1 cellular context compared by ENCODE assay signal in the genomic region with DNA sequence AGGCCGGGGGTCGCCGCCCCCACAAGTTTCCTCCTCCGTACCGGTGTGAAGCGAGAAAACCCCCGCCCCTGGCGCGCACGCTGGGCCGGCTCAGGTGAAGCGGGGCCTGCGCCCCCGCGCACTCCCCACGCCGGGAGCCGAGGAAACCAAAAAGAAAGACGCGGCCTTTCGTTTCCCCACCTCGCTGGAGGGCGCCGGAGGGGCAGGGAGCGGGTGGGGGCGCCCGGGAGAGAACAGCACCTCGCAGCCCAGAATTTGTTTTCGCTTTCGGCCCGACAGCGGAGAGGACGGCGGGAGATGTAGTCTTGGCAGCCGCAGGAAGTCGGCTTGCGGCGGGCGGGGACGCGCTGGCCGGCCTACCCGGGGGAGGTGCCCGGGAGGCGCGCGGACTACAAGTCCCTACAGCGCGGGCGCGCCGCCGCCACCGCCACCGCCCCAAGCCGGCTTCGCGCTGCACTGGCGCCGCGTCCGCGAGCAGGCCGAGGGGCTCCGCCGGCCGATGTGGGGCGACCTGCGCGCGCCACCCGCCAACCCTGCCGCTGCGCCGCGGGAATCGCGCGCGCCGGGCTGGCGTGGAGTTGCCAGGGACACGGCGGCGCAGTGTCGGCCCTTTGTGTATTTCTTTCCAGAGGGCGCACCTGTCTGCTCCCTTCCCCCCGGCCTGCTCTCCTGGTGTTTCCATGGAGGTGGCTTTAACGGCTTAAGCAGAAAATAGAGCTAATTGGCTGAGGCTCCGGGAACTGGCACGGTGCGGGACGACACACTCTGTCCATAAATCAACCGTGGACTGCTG.
TF ChIP-seq lines count a peak whose summit lies in the region.

A gene with protein sequence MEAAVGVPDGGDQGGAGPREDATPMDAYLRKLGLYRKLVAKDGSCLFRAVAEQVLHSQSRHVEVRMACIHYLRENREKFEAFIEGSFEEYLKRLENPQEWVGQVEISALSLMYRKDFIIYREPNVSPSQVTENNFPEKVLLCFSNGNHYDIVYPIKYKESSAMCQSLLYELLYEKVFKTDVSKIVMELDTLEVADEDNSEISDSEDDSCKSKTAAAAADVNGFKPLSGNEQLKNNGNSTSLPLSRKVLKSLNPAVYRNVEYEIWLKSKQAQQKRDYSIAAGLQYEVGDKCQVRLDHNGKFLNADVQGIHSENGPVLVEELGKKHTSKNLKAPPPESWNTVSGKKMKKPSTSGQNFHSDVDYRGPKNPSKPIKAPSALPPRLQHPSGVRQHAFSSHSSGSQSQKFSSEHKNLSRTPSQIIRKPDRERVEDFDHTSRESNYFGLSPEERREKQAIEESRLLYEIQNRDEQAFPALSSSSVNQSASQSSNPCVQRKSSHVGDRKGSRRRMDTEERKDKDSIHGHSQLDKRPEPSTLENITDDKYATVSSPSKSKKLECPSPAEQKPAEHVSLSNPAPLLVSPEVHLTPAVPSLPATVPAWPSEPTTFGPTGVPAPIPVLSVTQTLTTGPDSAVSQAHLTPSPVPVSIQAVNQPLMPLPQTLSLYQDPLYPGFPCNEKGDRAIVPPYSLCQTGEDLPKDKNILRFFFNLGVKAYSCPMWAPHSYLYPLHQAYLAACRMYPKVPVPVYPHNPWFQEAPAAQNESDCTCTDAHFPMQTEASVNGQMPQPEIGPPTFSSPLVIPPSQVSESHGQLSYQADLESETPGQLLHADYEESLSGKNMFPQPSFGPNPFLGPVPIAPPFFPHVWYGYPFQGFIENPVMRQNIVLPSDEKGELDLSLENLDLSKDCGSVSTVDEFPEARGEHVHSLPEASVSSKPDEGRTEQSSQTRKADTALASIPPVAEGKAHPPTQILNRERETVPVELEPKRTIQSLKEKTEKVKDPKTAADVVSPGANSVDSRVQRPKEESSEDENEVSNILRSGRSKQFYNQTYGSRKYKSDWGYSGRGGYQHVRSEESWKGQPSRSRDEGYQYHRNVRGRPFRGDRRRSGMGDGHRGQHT (minus strand): TSS at position 292 of the 793 bp plus-strand sequence. CDS start 616 bp downstream, outside the sequence.

TF ChIP-seq in K562, 482 proteins besides CTCF, POLR2A, EP300 and RAD21 (continued from another document and continues in another):
- TF ChIP-seq, protein P1, sequence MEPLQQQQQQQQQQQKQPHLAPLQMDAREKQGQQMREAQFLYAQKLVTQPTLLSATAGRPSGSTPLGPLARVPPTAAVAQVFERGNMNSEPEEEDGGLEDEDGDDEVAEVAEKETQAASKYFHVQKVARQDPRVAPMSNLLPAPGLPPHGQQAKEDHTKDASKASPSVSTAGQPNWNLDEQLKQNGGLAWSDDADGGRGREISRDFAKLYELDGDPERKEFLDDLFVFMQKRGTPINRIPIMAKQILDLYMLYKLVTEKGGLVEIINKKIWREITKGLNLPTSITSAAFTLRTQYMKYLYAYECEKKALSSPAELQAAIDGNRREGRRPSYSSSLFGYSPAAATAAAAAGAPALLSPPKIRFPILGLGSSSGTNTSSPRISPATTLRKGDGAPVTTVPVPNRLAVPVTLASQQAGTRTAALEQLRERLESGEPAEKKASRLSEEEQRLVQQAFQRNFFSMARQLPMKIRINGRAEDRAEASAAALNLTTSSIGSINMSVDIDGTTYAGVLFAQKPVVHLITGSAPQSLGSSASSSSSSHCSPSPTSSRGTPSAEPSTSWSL (CRISPR knock-in tag; IDR thresholded peaks at IDR 0.05; ENCODE audit: borderline replicate concordance), result no peak
- TF ChIP-seq ZBTB8A (IDR thresholded peaks at IDR 0.05; ENCODE audit: partially characterized antibody), result no peak
- TF ChIP-seq, protein P2, sequence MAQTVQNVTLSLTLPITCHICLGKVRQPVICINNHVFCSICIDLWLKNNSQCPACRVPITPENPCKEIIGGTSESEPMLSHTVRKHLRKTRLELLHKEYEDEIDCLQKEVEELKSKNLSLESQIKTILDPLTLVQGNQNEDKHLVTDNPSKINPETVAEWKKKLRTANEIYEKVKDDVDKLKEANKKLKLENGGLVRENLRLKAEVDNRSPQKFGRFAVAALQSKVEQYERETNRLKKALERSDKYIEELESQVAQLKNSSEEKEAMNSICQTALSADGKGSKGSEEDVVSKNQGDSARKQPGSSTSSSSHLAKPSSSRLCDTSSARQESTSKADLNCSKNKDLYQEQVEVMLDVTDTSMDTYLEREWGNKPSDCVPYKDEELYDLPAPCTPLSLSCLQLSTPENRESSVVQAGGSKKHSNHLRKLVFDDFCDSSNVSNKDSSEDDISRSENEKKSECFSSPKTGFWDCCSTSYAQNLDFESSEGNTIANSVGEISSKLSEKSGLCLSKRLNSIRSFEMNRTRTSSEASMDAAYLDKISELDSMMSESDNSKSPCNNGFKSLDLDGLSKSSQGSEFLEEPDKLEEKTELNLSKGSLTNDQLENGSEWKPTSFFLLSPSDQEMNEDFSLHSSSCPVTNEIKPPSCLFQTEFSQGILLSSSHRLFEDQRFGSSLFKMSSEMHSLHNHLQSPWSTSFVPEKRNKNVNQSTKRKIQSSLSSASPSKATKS (CRISPR knock-in tag; IDR thresholded peaks at IDR 0.05), result no peak
- TF ChIP-seq CHCHD3 (CRISPR knock-in tag; IDR thresholded peaks at IDR 0.05), result no peak
- no peak for TF ChIP-seq TRIM28 (IDR thresholded peaks at IDR 0.05)
- TF ChIP-seq MCM3 (IDR thresholded peaks at IDR 0.05), result no peak
- TF ChIP-seq DACH1 (IDR thresholded peaks at IDR 0.05; ENCODE audit: partially characterized antibody), result no peak
- TF ChIP-seq, protein P3, sequence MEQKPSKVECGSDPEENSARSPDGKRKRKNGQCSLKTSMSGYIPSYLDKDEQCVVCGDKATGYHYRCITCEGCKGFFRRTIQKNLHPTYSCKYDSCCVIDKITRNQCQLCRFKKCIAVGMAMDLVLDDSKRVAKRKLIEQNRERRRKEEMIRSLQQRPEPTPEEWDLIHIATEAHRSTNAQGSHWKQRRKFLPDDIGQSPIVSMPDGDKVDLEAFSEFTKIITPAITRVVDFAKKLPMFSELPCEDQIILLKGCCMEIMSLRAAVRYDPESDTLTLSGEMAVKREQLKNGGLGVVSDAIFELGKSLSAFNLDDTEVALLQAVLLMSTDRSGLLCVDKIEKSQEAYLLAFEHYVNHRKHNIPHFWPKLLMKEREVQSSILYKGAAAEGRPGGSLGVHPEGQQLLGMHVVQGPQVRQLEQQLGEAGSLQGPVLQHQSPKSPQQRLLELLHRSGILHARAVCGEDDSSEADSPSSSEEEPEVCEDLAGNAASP (IDR thresholded peaks at IDR 0.05), result no peak
- TF ChIP-seq POLR3G (IDR thresholded peaks at IDR 0.05; ENCODE audit: extremely low read depth, insufficient read length, insufficient replicate concordance), result no peak
- no peak for TF ChIP-seq STAT5B (CRISPR knock-in tag; IDR thresholded peaks at IDR 0.05)
- TF ChIP-seq ZNF699 (CRISPR knock-in tag; IDR thresholded peaks at IDR 0.05; ENCODE audit: insufficient replicate concordance), result no peak
- no peak for TF ChIP-seq ZNF311 (CRISPR knock-in tag; IDR thresholded peaks at IDR 0.05)
- TF ChIP-seq, protein P4, sequence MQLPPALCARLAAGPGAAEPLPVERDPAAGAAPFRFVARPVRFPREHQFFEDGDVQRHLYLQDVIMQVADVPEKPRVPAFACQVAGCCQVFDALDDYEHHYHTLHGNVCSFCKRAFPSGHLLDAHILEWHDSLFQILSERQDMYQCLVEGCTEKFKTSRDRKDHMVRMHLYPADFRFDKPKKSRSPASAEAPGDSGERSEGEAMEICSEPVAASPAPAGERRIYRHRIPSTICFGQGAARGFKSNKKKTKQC (CRISPR knock-in tag; IDR thresholded peaks at IDR 0.05), result 0 out of 2 replicates have a peak, but pooled peaks have one; percentile 34
- no peak for TF ChIP-seq FOXA1 (IDR thresholded peaks at IDR 0.05; ENCODE audit: borderline replicate concordance)
- TF ChIP-seq IRF2 (CRISPR knock-in tag; IDR thresholded peaks at IDR 0.05), result no peak
- no peak for TF ChIP-seq YBX1 (IDR thresholded peaks at IDR 0.05)
- no peak for TF ChIP-seq TARDBP (IDR thresholded peaks at IDR 0.05)
- TF ChIP-seq, protein P5, sequence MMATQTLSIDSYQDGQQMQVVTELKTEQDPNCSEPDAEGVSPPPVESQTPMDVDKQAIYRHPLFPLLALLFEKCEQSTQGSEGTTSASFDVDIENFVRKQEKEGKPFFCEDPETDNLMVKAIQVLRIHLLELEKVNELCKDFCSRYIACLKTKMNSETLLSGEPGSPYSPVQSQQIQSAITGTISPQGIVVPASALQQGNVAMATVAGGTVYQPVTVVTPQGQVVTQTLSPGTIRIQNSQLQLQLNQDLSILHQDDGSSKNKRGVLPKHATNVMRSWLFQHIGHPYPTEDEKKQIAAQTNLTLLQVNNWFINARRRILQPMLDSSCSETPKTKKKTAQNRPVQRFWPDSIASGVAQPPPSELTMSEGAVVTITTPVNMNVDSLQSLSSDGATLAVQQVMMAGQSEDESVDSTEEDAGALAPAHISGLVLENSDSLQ (IDR thresholded peaks at IDR 0.05), result peak; percentile 94; the same call in 1 of the 2 replicates
- no peak for TF ChIP-seq NR3C1 (CRISPR knock-in tag; IDR thresholded peaks at IDR 0.05)
- peak; percentile 92 for TF ChIP-seq CTBP1 (IDR thresholded peaks at IDR 0.05; ENCODE audit: borderline replicate concordance)
- no peak for TF ChIP-seq CSDE1 (IDR thresholded peaks at IDR 0.05)
- no peak for TF ChIP-seq SRSF1 (IDR thresholded peaks at IDR 0.05; ENCODE audit: low read depth, low read length)
- no peak for TF ChIP-seq HNRNPL (IDR thresholded peaks at IDR 0.05; ENCODE audit: low read depth, low read length)
- peak; percentile 30; the same call in 1 of the 2 replicates for TF ChIP-seq POLR2H (tag; IDR thresholded peaks at IDR 0.05; ENCODE audit: low read depth)
- TF ChIP-seq ZNF445 (CRISPR knock-in tag; IDR thresholded peaks at IDR 0.05; ENCODE audit: low read depth), result no peak
- peak; percentile 56; the same call in 1 of the 2 replicates for TF ChIP-seq SAFB (IDR thresholded peaks at IDR 0.05; ENCODE audit: borderline replicate concordance, low read depth, low read length)
- no peak for TF ChIP-seq GATAD2A (IDR thresholded peaks at IDR 0.05)
- no peak for TF ChIP-seq GTF2A2 (tag; IDR thresholded peaks at IDR 0.05)
- TF ChIP-seq, protein P6, sequence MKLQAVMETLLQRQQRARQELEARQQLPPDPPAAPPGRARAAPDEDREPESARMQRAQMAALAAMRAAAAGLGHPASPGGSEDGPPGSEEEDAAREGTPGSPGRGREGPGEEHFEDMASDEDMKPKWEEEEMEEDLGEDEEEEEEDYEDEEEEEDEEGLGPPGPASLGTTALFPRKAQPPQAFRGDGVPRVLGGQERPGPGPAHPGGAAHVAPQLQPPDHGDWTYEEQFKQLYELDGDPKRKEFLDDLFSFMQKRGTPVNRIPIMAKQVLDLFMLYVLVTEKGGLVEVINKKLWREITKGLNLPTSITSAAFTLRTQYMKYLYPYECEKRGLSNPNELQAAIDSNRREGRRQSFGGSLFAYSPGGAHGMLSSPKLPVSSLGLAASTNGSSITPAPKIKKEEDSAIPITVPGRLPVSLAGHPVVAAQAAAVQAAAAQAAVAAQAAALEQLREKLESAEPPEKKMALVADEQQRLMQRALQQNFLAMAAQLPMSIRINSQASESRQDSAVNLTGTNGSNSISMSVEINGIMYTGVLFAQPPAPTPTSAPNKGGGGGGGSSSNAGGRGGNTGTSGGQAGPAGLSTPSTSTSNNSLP (IDR thresholded peaks at IDR 0.05; ENCODE audit: borderline replicate concordance, low read depth, low read length), result no peak
- TF ChIP-seq, protein P7, sequence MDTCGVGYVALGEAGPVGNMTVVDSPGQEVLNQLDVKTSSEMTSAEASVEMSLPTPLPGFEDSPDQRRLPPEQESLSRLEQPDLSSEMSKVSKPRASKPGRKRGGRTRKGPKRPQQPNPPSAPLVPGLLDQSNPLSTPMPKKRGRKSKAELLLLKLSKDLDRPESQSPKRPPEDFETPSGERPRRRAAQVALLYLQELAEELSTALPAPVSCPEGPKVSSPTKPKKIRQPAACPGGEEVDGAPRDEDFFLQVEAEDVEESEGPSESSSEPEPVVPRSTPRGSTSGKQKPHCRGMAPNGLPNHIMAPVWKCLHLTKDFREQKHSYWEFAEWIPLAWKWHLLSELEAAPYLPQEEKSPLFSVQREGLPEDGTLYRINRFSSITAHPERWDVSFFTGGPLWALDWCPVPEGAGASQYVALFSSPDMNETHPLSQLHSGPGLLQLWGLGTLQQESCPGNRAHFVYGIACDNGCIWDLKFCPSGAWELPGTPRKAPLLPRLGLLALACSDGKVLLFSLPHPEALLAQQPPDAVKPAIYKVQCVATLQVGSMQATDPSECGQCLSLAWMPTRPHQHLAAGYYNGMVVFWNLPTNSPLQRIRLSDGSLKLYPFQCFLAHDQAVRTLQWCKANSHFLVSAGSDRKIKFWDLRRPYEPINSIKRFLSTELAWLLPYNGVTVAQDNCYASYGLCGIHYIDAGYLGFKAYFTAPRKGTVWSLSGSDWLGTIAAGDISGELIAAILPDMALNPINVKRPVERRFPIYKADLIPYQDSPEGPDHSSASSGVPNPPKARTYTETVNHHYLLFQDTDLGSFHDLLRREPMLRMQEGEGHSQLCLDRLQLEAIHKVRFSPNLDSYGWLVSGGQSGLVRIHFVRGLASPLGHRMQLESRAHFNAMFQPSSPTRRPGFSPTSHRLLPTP (IDR thresholded peaks at IDR 0.05; ENCODE audit: borderline replicate concordance, extremely low read depth, insufficient read length), result no peak
- no peak for TF ChIP-seq EZH2 (IDR thresholded peaks at IDR 0.05; ENCODE audit: borderline replicate concordance, low read depth, low read length)
- no peak for TF ChIP-seq MAFK (IDR thresholded peaks at IDR 0.05; ENCODE audit: low read length)
- TF ChIP-seq, protein P8, sequence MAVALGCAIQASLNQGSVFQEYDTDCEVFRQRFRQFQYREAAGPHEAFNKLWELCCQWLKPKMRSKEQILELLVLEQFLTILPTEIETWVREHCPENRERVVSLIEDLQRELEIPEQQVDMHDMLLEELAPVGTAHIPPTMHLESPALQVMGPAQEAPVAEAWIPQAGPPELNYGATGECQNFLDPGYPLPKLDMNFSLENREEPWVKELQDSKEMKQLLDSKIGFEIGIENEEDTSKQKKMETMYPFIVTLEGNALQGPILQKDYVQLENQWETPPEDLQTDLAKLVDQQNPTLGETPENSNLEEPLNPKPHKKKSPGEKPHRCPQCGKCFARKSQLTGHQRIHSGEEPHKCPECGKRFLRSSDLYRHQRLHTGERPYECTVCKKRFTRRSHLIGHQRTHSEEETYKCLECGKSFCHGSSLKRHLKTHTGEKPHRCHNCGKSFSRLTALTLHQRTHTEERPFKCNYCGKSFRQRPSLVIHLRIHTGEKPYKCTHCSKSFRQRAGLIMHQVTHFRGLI (CRISPR knock-in tag; IDR thresholded peaks at IDR 0.05), result no peak
- TF ChIP-seq NR2C1 (IDR thresholded peaks at IDR 0.05), result no peak
- TF ChIP-seq NR2C1 (tag; IDR thresholded peaks at IDR 0.05), result no peak
- TF ChIP-seq FOXP1 (CRISPR knock-in tag; IDR thresholded peaks at IDR 0.05), result no peak; the same call in 1 of the 2 replicates
- peak; percentile 97 for TF ChIP-seq MEIS2 (IDR thresholded peaks at IDR 0.05; ENCODE audit: partially characterized antibody)
- TF ChIP-seq, protein P9, sequence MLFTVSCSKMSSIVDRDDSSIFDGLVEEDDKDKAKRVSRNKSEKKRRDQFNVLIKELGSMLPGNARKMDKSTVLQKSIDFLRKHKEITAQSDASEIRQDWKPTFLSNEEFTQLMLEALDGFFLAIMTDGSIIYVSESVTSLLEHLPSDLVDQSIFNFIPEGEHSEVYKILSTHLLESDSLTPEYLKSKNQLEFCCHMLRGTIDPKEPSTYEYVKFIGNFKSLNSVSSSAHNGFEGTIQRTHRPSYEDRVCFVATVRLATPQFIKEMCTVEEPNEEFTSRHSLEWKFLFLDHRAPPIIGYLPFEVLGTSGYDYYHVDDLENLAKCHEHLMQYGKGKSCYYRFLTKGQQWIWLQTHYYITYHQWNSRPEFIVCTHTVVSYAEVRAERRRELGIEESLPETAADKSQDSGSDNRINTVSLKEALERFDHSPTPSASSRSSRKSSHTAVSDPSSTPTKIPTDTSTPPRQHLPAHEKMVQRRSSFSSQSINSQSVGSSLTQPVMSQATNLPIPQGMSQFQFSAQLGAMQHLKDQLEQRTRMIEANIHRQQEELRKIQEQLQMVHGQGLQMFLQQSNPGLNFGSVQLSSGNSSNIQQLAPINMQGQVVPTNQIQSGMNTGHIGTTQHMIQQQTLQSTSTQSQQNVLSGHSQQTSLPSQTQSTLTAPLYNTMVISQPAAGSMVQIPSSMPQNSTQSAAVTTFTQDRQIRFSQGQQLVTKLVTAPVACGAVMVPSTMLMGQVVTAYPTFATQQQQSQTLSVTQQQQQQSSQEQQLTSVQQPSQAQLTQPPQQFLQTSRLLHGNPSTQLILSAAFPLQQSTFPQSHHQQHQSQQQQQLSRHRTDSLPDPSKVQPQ (CRISPR knock-in tag; IDR thresholded peaks at IDR 0.05; ENCODE audit: borderline replicate concordance), result no peak
